ENCODE assay signal across 27 cellular contexts in genomic region chr1:36626435-36626834, GRCh38.
DNase-seq lines count a peak whose midpoint lies in the region; ATAC-seq, FAIRE-seq and TF ChIP-seq lines count a peak whose summit lies in the region.
"Had no signal": no experiment of that assay in that cellular context is flagged by ENCODE, and none has a peak within 500 bp of the region (broad histone marks: within the 10 kb centered on the region; RNA-seq: fewer than 3 reads in every experiment).

No MANE protein-coding gene starts in this region.

- in situ Hi-C loops in HepG2 (cut with HindIII; ENCODE audit: extremely low pct_ligation_motif_present, low pct_unique_long_range_greater_than_20kb), result no loop called here

- H3K27ac ChIP-seq in HepG2 (ENCODE audit: extremely low read length, insufficient read depth, low read length) (no peak overlapping the region), right lobe of liver (no peak overlapping the region), cingulate gyrus (ENCODE audit: low read depth, low read length) (peak overlapping the region; percentile 25), neural progenitor cell (no peak overlapping the region)
- H3K27ac ChIP-seq: 22Rv1; A549; BLaER1 treated with 17β-estradiol and CSF1 and Interleukin-3, amounts not matched to agents 10 nM and 100 nM had no signal

- no peak overlapping the region for H2AFZ ChIP-seq in HepG2 (ENCODE audit: low read length)
- H2AFZ ChIP-seq in neural progenitor cell (replicated peaks), result no peak overlapping the region

- no peak for FAIRE-seq in HepG2 (lab: Jason Lieb, UNC)
- FAIRE-seq: A549, D721Med, GM12891, GM18507, H54 had no signal

- no peak for TF ChIP-seq RAD21 in HepG2 (CRISPR knock-in tag; IDR thresholded peaks at IDR 0.05)

- ATAC-seq in HepG2, result no peak
- no peak for ATAC-seq in right lobe of liver
- no peak for ATAC-seq in left colon
- ATAC-seq: A549 had no signal

- H3K27me3 ChIP-seq in HepG2 (ENCODE audit: control insufficient read depth in 1 of 2, insufficient read depth in 2 of 2, low read length in 2 of 2) (no peaks in the 10 kb centered on the region; a peak in 1 of 5 replicates), right lobe of liver (no peaks in the 10 kb centered on the region), neural progenitor cell (no peaks in the 10 kb centered on the region)
- H3K27me3 ChIP-seq: BE2C; BLaER1 treated with 17β-estradiol and CSF1 and Interleukin-3, amounts not matched to agents 10 nM and 100 nM had no signal

- peaks cover 2% of the 10 kb centered on the region for H3K36me3 Mint-ChIP-seq in neural progenitor cell
- H3K36me3 Mint-ChIP-seq: CD14-positive monocyte; CD8-positive, alpha-beta memory T cell had no signal

- H3K36me3 ChIP-seq in HepG2 (replicated peaks in 1 of 2; ENCODE audit: control insufficient read depth in 1 of 2, insufficient read depth in 2 of 2, low read length in 2 of 2), result no peaks in the 10 kb centered on the region
- H3K36me3 ChIP-seq in right lobe of liver, result no peaks in the 10 kb centered on the region
- no peaks in the 10 kb centered on the region for H3K36me3 ChIP-seq in neural progenitor cell
- H3K36me3 ChIP-seq: BE2C; BLaER1 treated with 17β-estradiol and CSF1 and Interleukin-3, amounts not matched to agents 10 nM and 100 nM; HAP-1 had no signal

- H3F3A ChIP-seq in neural progenitor cell (ENCODE audit: low read depth), result no peaks in the 10 kb centered on the region

- H3K27ac Mint-ChIP-seq in neural progenitor cell, result no peak overlapping the region
- H3K27ac Mint-ChIP-seq: CD14-positive monocyte; CD4-positive, alpha-beta T cell; GM23338 had no signal

- no peak for TF ChIP-seq POLR2A in HepG2 (IDR thresholded peaks at IDR 0.05; ENCODE audit: insufficient read depth in 1 of 2, low read depth in 2 of 2, low read length in 2 of 2)
- TF ChIP-seq POLR2A in right lobe of liver (IDR thresholded peaks at IDR 0.05), result no peak

- TF ChIP-seq CTCF in HepG2 (CRISPR knock-in tag; IDR thresholded peaks at IDR 0.05), result no peak
- TF ChIP-seq CTCF in right lobe of liver (IDR thresholded peaks at IDR 0.05), result no peak
- no peak for TF ChIP-seq CTCF in neural progenitor cell (IDR thresholded peaks at IDR 0.05)

- peaks cover 7% of the 10 kb centered on the region for H3K27me3 Mint-ChIP-seq in neural progenitor cell (ENCODE audit: insufficient read depth, low read depth)

- H3K9ac ChIP-seq in HepG2 (ENCODE audit: insufficient read depth, low read depth, low read length), result no peak overlapping the region
- H3K9ac ChIP-seq in neural progenitor cell, result no peak overlapping the region
- H3K9ac ChIP-seq: BLaER1 treated with 17β-estradiol and CSF1 and Interleukin-3, amounts not matched to agents 10 nM and 100 nM had no signal

- CTCF ChIA-PET in HepG2 (lab: Yijun Ruan, JAX; ENCODE audit: low intra/inter-chr PET ratio, low total read pairs), result no interaction called here

- TF ChIP-seq EP300 in HepG2 (IDR thresholded peaks at IDR 0.05; ENCODE audit: low read depth in 2 of 2, low read length in 2 of 2) (no peak), HepG2 (CRISPR knock-in tag; IDR thresholded peaks at IDR 0.05; ENCODE audit: borderline replicate concordance) (no peak)

- H3K4me3 ChIP-seq in HepG2 (replicated peaks in 1 of 3; ENCODE audit: insufficient read depth in 1 of 3, low read depth in 2 of 3, low read length in 3 of 3) (no peak overlapping the region), right lobe of liver (no peak overlapping the region), neural progenitor cell (no peak overlapping the region)
- H3K4me3 ChIP-seq: A549; BLaER1 treated with 17β-estradiol and CSF1 and Interleukin-3, amounts not matched to agents 10 nM and 100 nM; GM23338; HAP-1 had no signal

- H3K79me2 ChIP-seq in HepG2 (ENCODE audit: insufficient read depth, low read length) (no peaks in the 10 kb centered on the region), neural progenitor cell (ENCODE audit: low read depth) (no peaks in the 10 kb centered on the region)

- H4K20me1 ChIP-seq in HepG2 (ENCODE audit: insufficient read depth, low read length) (0 out of 2 replicates have a peak, but pooled peaks cover 2% of the 10 kb centered on the region), neural progenitor cell (ENCODE audit: low read depth) (no peaks in the 10 kb centered on the region)
- H4K20me1 ChIP-seq: BLaER1 treated with 17β-estradiol and CSF1 and Interleukin-3, amounts not matched to agents 10 nM and 100 nM had no signal

- DNase-seq in HepG2 (ENCODE audit: low spot score) (no peak), right lobe of liver (no peak), neural progenitor cell (ENCODE audit: low spot score) (no peak), 8988T (no peak), medulla oblongata (ENCODE audit: extremely low spot score) (no peak), left colon (no peak), DMS153 (lab: John Stamatoyannopoulos, UW) (no peak)
- DNase-seq: ACHN; AML-193; BE2C; CD4-positive, alpha-beta T cell; CD8-positive, alpha-beta memory T cell; DMS 273 treated with DMSO at 0.1 percent for 48 hours; DMS53; DMS79 treated with DMSO at 0.1 percent for 48 hours; GF-D8 had no signal

- no TSS peak for BruUV-seq in HepG2 (replicated peaks; lab: Mats Ljungman, UMichigan)

- H3K4me1 ChIP-seq in HepG2 (ENCODE audit: insufficient read depth, low read length) (no peaks in the 10 kb centered on the region), right lobe of liver (peaks cover 0 to 4% (median 0%) of the 10 kb centered on the region in 4 donors), neural progenitor cell (peaks cover 17% of the 10 kb centered on the region)
- H3K4me1 ChIP-seq: A549; BE2C; BLaER1 treated with 17β-estradiol and CSF1 and Interleukin-3, amounts not matched to agents 10 nM and 100 nM; HAP-1 had no signal

- H3K4me2 ChIP-seq in HepG2 (ENCODE audit: low read depth, low read length) (no peak overlapping the region), neural progenitor cell (peak overlapping the region; percentile 38)
- H3K4me2 ChIP-seq: A549; BLaER1 treated with 17β-estradiol and CSF1 and Interleukin-3, amounts not matched to agents 10 nM and 100 nM; GM23338 had no signal

- H3K9me3 ChIP-seq in HepG2 (ENCODE audit: low read length), result no peaks in the 10 kb centered on the region
- no peaks in the 10 kb centered on the region for H3K9me3 ChIP-seq in right lobe of liver
- H3K9me3 ChIP-seq in neural progenitor cell (ENCODE audit: low read depth), result peaks cover 2% of the 10 kb centered on the region
- H3K9me3 ChIP-seq: A549, BE2C, HAP-1 had no signal

- intact Hi-C loops in HepG2 (cut with micrococcal nuclease; ENCODE audit: unreplicated experiment), result no loop called here
- intact Hi-C loops in right lobe of liver (cut with DNase I), result no loop called here
- intact Hi-C loops in left colon (cut with DNase I, micrococcal nuclease), result no loop called here

- POLR2A ChIA-PET in HepG2 (lab: Yijun Ruan, JAX), result no interaction called here

- no peak overlapping the region for H3K4me3 Mint-ChIP-seq in neural progenitor cell
- H3K4me3 Mint-ChIP-seq: CD4-positive, alpha-beta T cell; CD8-positive, alpha-beta memory T cell; GM23338 had no signal

- no peaks in the 10 kb centered on the region for H3K4me1 Mint-ChIP-seq in neural progenitor cell

- no peaks in the 10 kb centered on the region for H3K9me3 Mint-ChIP-seq in neural progenitor cell
- H3K9me3 Mint-ChIP-seq: CD4-positive, alpha-beta T cell; CD8-positive, alpha-beta memory T cell had no signal

TF ChIP-seq in HepG2, 621 proteins besides CTCF, POLR2A, EP300 and RAD21 (continues in another document):
- TF ChIP-seq ZNF768 (CRISPR knock-in tag; IDR thresholded peaks at IDR 0.05), result peak; percentile 54; the same call in 1 of the 2 replicates
- TF ChIP-seq CHCHD3 (CRISPR knock-in tag; IDR thresholded peaks at IDR 0.05), result no peak
- TF ChIP-seq YEATS4 (CRISPR knock-in tag; IDR thresholded peaks at IDR 0.05; ENCODE audit: borderline replicate concordance), result no peak
- TF ChIP-seq ZNF160 (CRISPR knock-in tag; IDR thresholded peaks at IDR 0.05), result no peak
- TF ChIP-seq PRDM15 (CRISPR knock-in tag; IDR thresholded peaks at IDR 0.05), result no peak
- TF ChIP-seq PREB (CRISPR knock-in tag; IDR thresholded peaks at IDR 0.05), result no peak
